Comparison of ENCODE assay signal across 19 cellular contexts in the genomic region with DNA sequence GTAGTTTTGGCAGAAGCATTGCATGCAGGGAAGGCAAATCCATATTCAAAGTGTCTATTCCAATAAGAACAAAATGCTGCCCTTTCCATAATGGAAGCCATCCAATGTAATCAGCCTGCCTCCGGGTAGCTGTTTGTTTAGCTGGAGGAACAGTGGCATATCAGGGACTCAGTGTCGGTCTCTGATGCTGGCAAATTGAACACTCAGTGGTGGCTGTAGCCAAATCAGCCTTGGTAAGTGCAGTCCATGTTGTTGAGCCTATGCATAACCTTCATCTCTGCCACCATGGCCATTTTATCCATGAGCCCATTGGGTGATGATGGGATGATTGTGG.
"Had no signal": no experiment of that assay in that cellular context is flagged by ENCODE, and none has a peak within 500 bp of the region (broad histone marks: within the 10 kb centered on the region; RNA-seq: fewer than 3 reads in every experiment).

No MANE protein-coding gene starts in this region.

- H3K27ac ChIP-seq: heart left ventricle had no signal

- H3K9me3 ChIP-seq: heart left ventricle had no signal

- H3K36me3 ChIP-seq: heart left ventricle had no signal

- H3K4me3 ChIP-seq: heart left ventricle had no signal

- FAIRE-seq: islet of Langerhans, small intestine had no signal

- ATAC-seq: heart left ventricle; sciatic nerve; stimulated activated memory B cell treated with anti-CD40 and anti-IgM and Interleukin-4, amounts not matched to agents 10 μg/mL and 1 μg/mL and 100 μg/mL, for 72 hours had no signal

- H3K27me3 ChIP-seq: heart left ventricle had no signal

- DNase-seq: activated B cell treated with CpG ODN at 0.5 μM for 24 hours; activated CD4-positive, alpha-beta T cell treated with anti-CD3 and anti-CD28 coated beads for 4 hours; activated CD4-positive, alpha-beta T cell treated with anti-CD3 and anti-CD28 coated beads, Interleukin-2, amount 50 U/mL, for 48 hours; activated CD8-positive, alpha-beta memory T cell treated with anti-CD3 and anti-CD28 coated beads, Interleukin-2, amount 50 U/mL, for 48 hours; activated effector memory CD4-positive, alpha-beta T cell treated with Interleukin-2 at 50 U/mL for 16 hours; activated naive CD4-positive, alpha-beta T cell treated with anti-CD3 and anti-CD28 coated beads for 36 hours; activated naive CD8-positive, alpha-beta T cell treated with anti-CD3 and anti-CD28 coated beads, Interleukin-2, amount 10 ng/mL, durations not matched to agents 7 days and 5 days; activated T-cell treated with anti-CD3 and anti-CD28 coated beads, Interleukin-2, amount 50 U/mL, for 48 hours; amniotic stem cell; cerebellar nuclear complex; cortex of kidney; heart left ventricle; nephron progenitor cell; nucleus accumbens; small intestine; T-helper 9 cell had no signal
